1 cellular context compared by ENCODE assay signal in the genomic region with DNA sequence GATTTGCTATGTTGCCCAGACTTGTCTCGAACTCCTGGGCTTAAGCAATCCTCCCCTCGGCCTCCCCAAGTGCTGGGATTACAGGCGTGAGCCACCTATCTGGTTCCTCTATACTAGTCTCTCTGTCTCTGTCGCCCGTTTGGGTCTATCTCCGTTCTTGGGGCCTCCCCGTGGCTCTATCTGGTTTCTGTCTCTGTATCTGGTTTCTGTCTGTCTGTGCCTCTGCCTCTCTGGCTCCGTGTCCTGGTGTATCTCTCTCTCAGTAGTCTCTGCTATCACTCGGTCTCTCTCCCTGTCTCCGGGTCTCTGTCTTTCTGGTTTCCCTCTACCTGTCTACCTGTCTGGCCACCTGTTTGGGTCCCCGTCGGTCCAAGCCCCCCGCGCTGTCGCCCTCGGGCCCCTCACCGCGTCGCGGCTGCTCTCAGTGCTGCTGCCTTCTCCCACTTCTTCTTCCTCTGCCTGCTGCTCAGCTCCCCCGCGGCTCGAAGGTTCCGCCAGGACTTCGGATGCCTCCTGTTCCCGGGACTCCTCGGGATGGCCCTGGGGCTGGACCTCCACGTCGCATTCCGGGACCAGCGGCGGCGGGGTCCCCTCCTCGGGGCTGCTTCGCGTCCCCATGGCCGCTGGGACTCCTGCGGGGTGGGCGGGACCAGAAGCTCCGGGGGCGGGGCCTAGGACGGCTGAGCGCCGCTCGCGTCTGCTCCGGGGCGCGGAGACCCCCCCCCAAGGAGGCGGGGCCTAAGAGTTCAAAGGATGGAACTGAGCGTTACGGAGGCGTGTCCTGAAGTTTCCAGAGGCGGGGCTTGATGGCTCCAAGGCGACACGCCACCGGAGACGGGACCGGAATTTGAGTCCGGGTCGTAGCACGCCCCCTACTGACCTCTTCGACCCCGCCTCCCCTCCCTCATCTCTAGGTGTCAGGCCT.
A peak's percentile ranks its signal among the peaks of the same experiment; 100 is the strongest.
TF ChIP-seq lines count a peak whose summit lies in the region.

No MANE protein-coding gene starts in this region.

TF ChIP-seq in SK-N-SH, 30 proteins besides CTCF, POLR2A, EP300 and RAD21 (continued from another document):
- TF ChIP-seq, protein P1, sequence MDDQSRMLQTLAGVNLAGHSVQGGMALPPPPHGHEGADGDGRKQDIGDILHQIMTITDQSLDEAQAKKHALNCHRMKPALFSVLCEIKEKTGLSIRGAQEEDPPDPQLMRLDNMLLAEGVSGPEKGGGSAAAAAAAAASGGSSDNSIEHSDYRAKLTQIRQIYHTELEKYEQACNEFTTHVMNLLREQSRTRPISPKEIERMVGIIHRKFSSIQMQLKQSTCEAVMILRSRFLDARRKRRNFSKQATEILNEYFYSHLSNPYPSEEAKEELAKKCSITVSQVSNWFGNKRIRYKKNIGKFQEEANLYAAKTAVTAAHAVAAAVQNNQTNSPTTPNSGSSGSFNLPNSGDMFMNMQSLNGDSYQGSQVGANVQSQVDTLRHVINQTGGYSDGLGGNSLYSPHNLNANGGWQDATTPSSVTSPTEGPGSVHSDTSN (IDR thresholded peaks at IDR 0.05) = no peak
- TF ChIP-seq, protein P2, sequence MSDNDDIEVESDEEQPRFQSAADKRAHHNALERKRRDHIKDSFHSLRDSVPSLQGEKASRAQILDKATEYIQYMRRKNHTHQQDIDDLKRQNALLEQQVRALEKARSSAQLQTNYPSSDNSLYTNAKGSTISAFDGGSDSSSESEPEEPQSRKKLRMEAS (IDR thresholded peaks at IDR 0.05; ENCODE audit: low read depth) = 0 out of 2 replicates have a peak, but pooled peaks have one; percentile 12
- TF ChIP-seq TEAD4 (IDR thresholded peaks at IDR 0.05; ENCODE audit: borderline replicate concordance, insufficient read depth) = 0 out of 2 replicates have a peak, but pooled peaks have one; percentile 23
